In genomic region chr7:44565795-44566559, GRCh38 we compare ENCODE assay signal across 1 cellular context.
TF ChIP-seq lines count a peak whose summit lies in the region.

No MANE protein-coding gene starts in this region.

TF ChIP-seq in IMR-90, 13 proteins besides CTCF, POLR2A, EP300 and RAD21 (continued from another document):
- TF ChIP-seq ELK1 (IDR thresholded peaks at IDR 0.05; ENCODE audit: borderline replicate concordance, low read depth, low read length) (no peak), RCOR1 (IDR thresholded peaks at IDR 0.05; ENCODE audit: insufficient replicate concordance, low read length) (no peak), FOS (IDR thresholded peaks at IDR 0.05; ENCODE audit: low read depth, low read length) (no peak), MXI1 (IDR thresholded peaks at IDR 0.05; ENCODE audit: borderline replicate concordance, low read depth, low read length) (no peak), CEBPB (IDR thresholded peaks at IDR 0.05; ENCODE audit: low read depth, low read length) (no peak), NFE2L2 (IDR thresholded peaks at IDR 0.05; ENCODE audit: low read depth, low read length) (no peak), CHD1 (IDR thresholded peaks at IDR 0.05; ENCODE audit: low read depth, low read length) (no peak), MAZ (IDR thresholded peaks at IDR 0.05; ENCODE audit: borderline replicate concordance, low read depth, low read length) (no peak), RFX5 (IDR thresholded peaks at IDR 0.05; ENCODE audit: low read depth, low read length) (no peak)
